Comparison of ENCODE assay signal across 10 cellular contexts in genomic region chr19:37979547-37980082, GRCh38.
A peak's percentile ranks its signal among the peaks of the same experiment; 100 is the strongest.
DNase-seq lines count a peak whose midpoint lies in the region; ATAC-seq, FAIRE-seq and TF ChIP-seq lines count a peak whose summit lies in the region.
"Had no signal": no experiment of that assay in that cellular context is flagged by ENCODE, and none has a peak within 500 bp of the region (broad histone marks: within the 10 kb centered on the region; RNA-seq: fewer than 3 reads in every experiment).

No MANE protein-coding gene starts in this region.

- H3F3A ChIP-seq in smooth muscle cell (ENCODE audit: low read depth), result no peaks in the 10 kb centered on the region

- ATAC-seq in GM19035 (IDR thresholded peaks at IDR 0.05; ENCODE audit: unreplicated experiment), result peak; percentile 51
- ATAC-seq in HG03432 (IDR thresholded peaks at IDR 0.05; ENCODE audit: unreplicated experiment), result peak; percentile 39

- H3K27me3 ChIP-seq in smooth muscle cell (ENCODE audit: low read depth), result no peaks in the 10 kb centered on the region
- H3K27me3 ChIP-seq: heart right ventricle had no signal

- H3K79me2 ChIP-seq in smooth muscle cell (ENCODE audit: low read depth), result no peaks in the 10 kb centered on the region

- H3K9ac ChIP-seq in smooth muscle cell (ENCODE audit: low read depth), result no peak overlapping the region

- H3K4me3 ChIP-seq in smooth muscle cell, result no peak overlapping the region
- H3K4me3 ChIP-seq: heart right ventricle had no signal

- H3K36me3 ChIP-seq in smooth muscle cell (ENCODE audit: low read depth), result no peaks in the 10 kb centered on the region
- H3K36me3 ChIP-seq: heart right ventricle had no signal

- TF ChIP-seq CTCF in smooth muscle cell (IDR thresholded peaks at IDR 0.05; ENCODE audit: borderline replicate concordance, insufficient read depth, poor library complexity, severe bottlenecking), result no peak

- H3K27ac ChIP-seq in smooth muscle cell (ENCODE audit: low read depth), result peak overlapping the region; percentile 65
- H3K27ac ChIP-seq: heart right ventricle, HL-60 had no signal

- H3K4me2 ChIP-seq in smooth muscle cell, result no peak overlapping the region

- no peaks in the 10 kb centered on the region for H3K9me3 ChIP-seq in smooth muscle cell (replicated peaks; ENCODE audit: low read depth)
- H3K9me3 ChIP-seq: heart right ventricle had no signal

- FAIRE-seq in H54 (lab: Jason Lieb, UNC), result no peak

- 76% methylated on average over 13 of the region's 13 CpGs for WGBS in smooth muscle cell (ENCODE audit: low lambda C conversion rate)

- DNase-seq in astrocyte of the hippocampus (ENCODE audit: low read depth, low spot score), result peak; percentile 75
- DNase-seq in smooth muscle cell (lab: John Stamatoyannopoulos, UW; ENCODE audit: unreplicated experiment), result no peak
- DNase-seq in activated CD4-positive, alpha-beta T cell treated with anti-CD3 and anti-CD28 coated beads for 48 hours, result no peak
- no peak for DNase-seq in H54 (ENCODE audit: insufficient read length, low spot score)
- DNase-seq in AG20443 (ENCODE audit: low spot score), result no peak
- DNase-seq in foreskin melanocyte, result no peak
- DNase-seq: heart right ventricle had no signal

- no peak overlapping the region for H2AFZ ChIP-seq in smooth muscle cell (ENCODE audit: low read depth)

- H3K4me1 ChIP-seq in smooth muscle cell (ENCODE audit: low read depth), result peaks cover 20% of the 10 kb centered on the region

- peaks cover 22% of the 10 kb centered on the region for H4K20me1 ChIP-seq in smooth muscle cell (ENCODE audit: low read depth)

- TF ChIP-seq POLR2A in H54 (IDR thresholded peaks at IDR 0.05; ENCODE audit: low read depth, low read length), result no peak
